In genomic region chr17:46732754-46733398, GRCh38 we compare ENCODE assay signal across 1 cellular context.
TF ChIP-seq lines count a peak whose summit lies in the region.

No MANE protein-coding gene starts in this region.

TF ChIP-seq in H1, 55 proteins besides CTCF, POLR2A, EP300 and RAD21 (continued from another document):
- TF ChIP-seq ATF3 (IDR thresholded peaks at IDR 0.05; ENCODE audit: insufficient read depth, low read depth, low read length) (no peak), JUND (IDR thresholded peaks at IDR 0.05; ENCODE audit: low read length) (peak; percentile 63; the same call in 1 of the 2 replicates)
